Comparison of ENCODE assay signal across 1 cellular context in the genomic region with DNA sequence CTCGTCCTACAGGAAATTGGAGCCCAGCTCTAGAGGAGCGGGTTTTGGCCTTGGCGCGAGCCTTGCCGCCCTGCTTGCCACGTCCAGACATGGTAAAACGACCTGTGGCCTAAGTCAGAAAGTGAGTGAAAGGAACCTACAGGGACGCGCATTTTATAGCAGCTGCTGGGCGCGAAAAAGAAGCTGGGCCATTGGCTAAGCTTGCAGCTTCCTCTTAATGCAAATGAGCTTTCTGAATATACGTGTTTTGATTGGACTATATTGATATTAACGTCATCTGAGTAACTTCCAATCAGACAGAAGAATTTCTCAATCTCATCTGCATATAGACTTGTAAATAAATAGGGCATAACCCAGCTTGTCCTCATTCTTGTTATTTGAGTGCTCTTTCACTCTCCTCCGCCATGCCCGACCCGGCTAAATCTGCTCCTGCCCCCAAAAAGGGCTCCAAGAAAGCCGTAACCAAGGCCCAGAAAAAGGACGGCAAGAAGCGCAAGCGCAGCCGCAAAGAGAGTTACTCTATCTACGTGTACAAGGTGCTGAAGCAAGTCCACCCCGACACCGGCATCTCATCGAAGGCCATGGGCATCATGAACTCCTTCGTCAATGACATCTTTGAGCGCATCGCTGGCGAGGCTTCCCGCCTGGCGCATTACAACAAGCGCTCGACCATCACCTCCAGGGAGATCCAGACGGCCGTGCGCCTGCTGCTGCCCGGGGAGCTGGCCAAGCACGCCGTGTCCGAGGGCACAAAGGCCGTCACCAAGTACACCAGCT.
TF ChIP-seq lines count a peak whose summit lies in the region.

No MANE protein-coding gene starts in this region.

TF ChIP-seq in IMR-90, 13 proteins besides CTCF, POLR2A, EP300 and RAD21:
- no peak for TF ChIP-seq SMC3 (IDR thresholded peaks at IDR 0.05; ENCODE audit: low read depth, low read length)
- TF ChIP-seq NFE2L2 (IDR thresholded peaks at IDR 0.05; ENCODE audit: low read depth, low read length) = no peak
- no peak for TF ChIP-seq RFX5 (IDR thresholded peaks at IDR 0.05; ENCODE audit: low read depth, low read length)
- TF ChIP-seq MXI1 (IDR thresholded peaks at IDR 0.05; ENCODE audit: borderline replicate concordance, low read depth, low read length) = peak; percentile 54; the same call in 1 of the 2 replicates
- TF ChIP-seq, protein P1, sequence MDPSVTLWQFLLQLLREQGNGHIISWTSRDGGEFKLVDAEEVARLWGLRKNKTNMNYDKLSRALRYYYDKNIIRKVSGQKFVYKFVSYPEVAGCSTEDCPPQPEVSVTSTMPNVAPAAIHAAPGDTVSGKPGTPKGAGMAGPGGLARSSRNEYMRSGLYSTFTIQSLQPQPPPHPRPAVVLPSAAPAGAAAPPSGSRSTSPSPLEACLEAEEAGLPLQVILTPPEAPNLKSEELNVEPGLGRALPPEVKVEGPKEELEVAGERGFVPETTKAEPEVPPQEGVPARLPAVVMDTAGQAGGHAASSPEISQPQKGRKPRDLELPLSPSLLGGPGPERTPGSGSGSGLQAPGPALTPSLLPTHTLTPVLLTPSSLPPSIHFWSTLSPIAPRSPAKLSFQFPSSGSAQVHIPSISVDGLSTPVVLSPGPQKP (IDR thresholded peaks at IDR 0.05; ENCODE audit: borderline replicate concordance, low read depth, low read length) = no peak
- no peak for TF ChIP-seq USF2 (IDR thresholded peaks at IDR 0.05; ENCODE audit: low read depth, low read length)
- no peak for TF ChIP-seq BHLHE40 (IDR thresholded peaks at IDR 0.05; ENCODE audit: low read depth, low read length)
- TF ChIP-seq FOS (IDR thresholded peaks at IDR 0.05; ENCODE audit: low read depth, low read length) = no peak
- TF ChIP-seq RCOR1 (IDR thresholded peaks at IDR 0.05; ENCODE audit: insufficient replicate concordance, low read length) = no peak
- no peak for TF ChIP-seq CHD1 (IDR thresholded peaks at IDR 0.05; ENCODE audit: low read depth, low read length)
- no peak for TF ChIP-seq MAFK (IDR thresholded peaks at IDR 0.05; ENCODE audit: low read depth, low read length)
- TF ChIP-seq MAZ (IDR thresholded peaks at IDR 0.05; ENCODE audit: borderline replicate concordance, low read depth, low read length) = peak; percentile 34; the same call in 1 of the 2 replicates
- TF ChIP-seq CEBPB (IDR thresholded peaks at IDR 0.05; ENCODE audit: low read depth, low read length) = peak; percentile 51
